8 cellular contexts compared by ENCODE assay signal in genomic region chr12:12716845-12717585, GRCh38. TPM values are rescaled to one million over a fixed set of nuclear protein-coding genes. Genes with fewer than 3 reads are reported as not detected.
DNase-seq lines count a peak whose midpoint lies in the region; ATAC-seq, FAIRE-seq and TF ChIP-seq lines count a peak whose summit lies in the region.

TSS of gene CDKN1B (plus strand) at chr12:12717368. CDS start at chr12:12717840, 472 bp downstream.

- intact Hi-C loops in T-helper 2 cell treated with Interferon-gamma antibody and Interleukin-4, amounts not matched to agents 100 ng/mL and 5 ng/mL, for 36 hours (cut with micrococcal nuclease) = loop anchor here (1.0 to 5.0 kb wide), 6 partner anchors 8 to 360 kb away; partner anchors contain the start of genes BORCS5, CREBL2 and GPR19
- intact Hi-C loops in left ventricle myocardium superior (cut with micrococcal nuclease) (no loop called here), prostate gland (cut with DNase I) (loop anchor here (5.0 kb wide), 1 partner anchor 155 kb away; the partner anchor contains the start of gene DUSP16)

- H3K36me3 ChIP-seq in prostate gland = no peaks in the 10 kb centered on the region

- H3K9me3 ChIP-seq in prostate gland = no peaks in the 10 kb centered on the region

- peaks cover 6% of the 10 kb centered on the region for H3K4me1 ChIP-seq in prostate gland (replicated peaks)

- TF ChIP-seq CTCF in prostate gland (IDR thresholded peaks at IDR 0.05) = no peak

- WGBS in prostate gland = under 1% methylated on average over 67 of the region's 78 CpGs

- no peaks in the 10 kb centered on the region for H3K27me3 ChIP-seq in prostate gland (replicated peaks; ENCODE audit: insufficient read depth)

- H3K27ac ChIP-seq in angular gyrus (ENCODE audit: low read depth, low read length) (peak within 1 kb of the TSS; percentile 99), prostate gland (peak within 1 kb of the TSS; percentile 100)

- peak; percentile 81 for TF ChIP-seq POLR2A in GM12891 (IDR thresholded peaks at IDR 0.05; ENCODE audit: low read depth, low read length)
- peak; percentile 82 for TF ChIP-seq POLR2A in prostate gland (IDR thresholded peaks at IDR 0.05)

- peak; percentile 38 for ATAC-seq in HG02884 (IDR thresholded peaks at IDR 0.05; ENCODE audit: unreplicated experiment)
- peak; percentile 95 for ATAC-seq in left ventricle myocardium superior

- peak within 1 kb of the TSS; percentile 92 to 94 for H3K4me3 ChIP-seq in prostate gland

- FAIRE-seq in GM12891 (lab: Jason Lieb, UNC) (peak; percentile 85), urothelium cell line (lab: Jason Lieb, UNC) (peak; percentile 91)

- DNase-seq in GM12891 (ENCODE audit: insufficient read length, low spot score) (peak; percentile 69), NCI-H1930 (lab: John Stamatoyannopoulos, UW) (peak; percentile 70 to 82), left ventricle myocardium superior (peak; percentile 96), prostate gland (ENCODE audit: low spot score) (peak; percentile 95), urothelium cell line (ENCODE audit: low spot score) (peak; percentile 96)

TF ChIP-seq in GM12891, 5 proteins besides CTCF, POLR2A, EP300 and RAD21:
- TF ChIP-seq SPI1 (IDR thresholded peaks at IDR 0.05; ENCODE audit: low read depth, low read length) (no peak), TAF1 (IDR thresholded peaks at IDR 0.05; ENCODE audit: low read depth, low read length) (peak; percentile 61), POU2F2 (IDR thresholded peaks at IDR 0.05; ENCODE audit: low read depth, low read length) (peak; percentile 6)

RNA-seq across cellular contexts. Expression of gene CDKN1B, which starts in this region (rescaled TPM):
- polyA plus RNA-seq in GM12891 (2012; ENCODE audit: low read depth, missing spikeins) = 11.8 TPM
- total RNA-seq in T-helper 2 cell treated with Interferon-gamma antibody and Interleukin-4, amounts not matched to agents 100 ng/mL and 5 ng/mL, for 36 hours = 89.3 and 90.8 TPM in 2 replicates
- 40.9 TPM for total RNA-seq in left ventricle myocardium superior
- 100 to 1,000 TPM in 1 of 2 donors, 10 to 100 TPM in 1; 73.5 to 110 TPM for total RNA-seq in prostate gland

Comparison
In these comparisons a context has a peak if more than half of its experiments do, and no peak if none do; other contexts are left out.
1. Peak in every context shown above with its lines: DNase-seq, ATAC-seq, H3K4me3 ChIP-seq and H3K27ac ChIP-seq.